Comparison of ENCODE assay signal across 36 cellular contexts in the genomic region with DNA sequence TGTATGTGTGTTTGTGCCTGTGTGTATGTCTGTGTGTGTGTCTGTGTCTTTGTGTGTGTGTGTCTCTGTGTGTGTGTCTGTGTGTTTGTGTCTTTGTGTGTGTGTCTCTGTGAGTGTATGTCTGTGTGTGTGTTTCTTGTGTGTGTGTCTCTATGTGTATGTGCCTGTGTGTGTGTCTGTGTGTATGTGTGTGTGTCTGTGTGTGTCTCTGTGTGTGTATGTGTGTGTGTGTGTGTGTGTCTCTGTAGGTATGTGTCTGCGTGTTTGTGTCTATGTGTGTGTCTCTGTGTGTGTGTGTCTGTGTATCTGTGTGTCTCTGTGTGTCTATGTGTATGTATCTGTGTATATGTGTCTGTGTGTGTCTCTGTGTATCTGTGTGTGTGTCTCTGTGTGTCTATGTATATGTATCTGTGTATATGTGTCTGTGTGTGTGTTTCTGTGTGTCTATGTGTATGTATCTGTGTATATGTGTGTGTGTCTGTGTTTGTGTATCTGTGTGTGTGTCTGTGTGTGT.
"Had no signal": no experiment of that assay in that cellular context is flagged by ENCODE, and none has a peak within 500 bp of the region (broad histone marks: within the 10 kb centered on the region; RNA-seq: fewer than 3 reads in every experiment).

No MANE protein-coding gene starts in this region.

- H3K4me1 ChIP-seq: ascending aorta, body of pancreas, breast epithelium, Peyer's patch had no signal

- H3K9me3 ChIP-seq: ascending aorta, body of pancreas, breast epithelium, Peyer's patch had no signal

- H3K4me1 Mint-ChIP-seq: activated CD4-positive, alpha-beta memory T cell treated with anti-CD3 and anti-CD28 coated beads, Interleukin-2, amount 10 ng/mL, durations not matched to agents 7 days and 5 days; activated CD8-positive, alpha-beta memory T cell treated with anti-CD3 and anti-CD28 coated beads, Interleukin-2, amount 10 ng/mL, durations not matched to agents 7 days and 5 days; activated naive CD4-positive, alpha-beta T cell treated with anti-CD3 and anti-CD28 coated beads, Interleukin-2, amount 50 U/mL, for 24 hours; activated naive CD8-positive, alpha-beta T cell treated with anti-CD3 and anti-CD28 coated beads, Interleukin-2, amount 10 ng/mL, durations not matched to agents 7 days and 5 days had no signal

- H3K27me3 ChIP-seq: ascending aorta, body of pancreas, breast epithelium, Peyer's patch had no signal

- H3K27me3 Mint-ChIP-seq: activated CD8-positive, alpha-beta memory T cell treated with anti-CD3 and anti-CD28 coated beads, Interleukin-2, amount 10 ng/mL, durations not matched to agents 7 days and 5 days; activated naive CD4-positive, alpha-beta T cell treated with anti-CD3 and anti-CD28 coated beads, Interleukin-2, amount 50 U/mL, for 24 hours; activated naive CD8-positive, alpha-beta T cell treated with anti-CD3 and anti-CD28 coated beads, Interleukin-2, amount 10 ng/mL, durations not matched to agents 7 days and 5 days had no signal

- H3K27ac ChIP-seq: ascending aorta, body of pancreas, breast epithelium, Peyer's patch, VCaP had no signal

- H3K36me3 Mint-ChIP-seq: activated CD8-positive, alpha-beta memory T cell treated with anti-CD3 and anti-CD28 coated beads, Interleukin-2, amount 10 ng/mL, durations not matched to agents 7 days and 5 days; activated naive CD4-positive, alpha-beta T cell treated with anti-CD3 and anti-CD28 coated beads, Interleukin-2, amount 50 U/mL, for 24 hours; activated naive CD8-positive, alpha-beta T cell treated with anti-CD3 and anti-CD28 coated beads, Interleukin-2, amount 10 ng/mL, durations not matched to agents 7 days and 5 days had no signal

- H3K4me3 Mint-ChIP-seq: activated CD4-positive, alpha-beta memory T cell treated with anti-CD3 and anti-CD28 coated beads, Interleukin-2, amount 10 ng/mL, durations not matched to agents 7 days and 5 days; activated CD8-positive, alpha-beta memory T cell treated with anti-CD3 and anti-CD28 coated beads, Interleukin-2, amount 10 ng/mL, durations not matched to agents 7 days and 5 days; activated naive CD4-positive, alpha-beta T cell treated with anti-CD3 and anti-CD28 coated beads, Interleukin-2, amount 50 U/mL, for 24 hours; activated naive CD8-positive, alpha-beta T cell treated with anti-CD3 and anti-CD28 coated beads, Interleukin-2, amount 10 ng/mL, durations not matched to agents 7 days and 5 days had no signal

- ATAC-seq: activated CD8-positive, alpha-beta memory T cell treated with anti-CD3 and anti-CD28 coated beads, Interleukin-2, amount 10 ng/mL, durations not matched to agents 7 days and 5 days; body of pancreas; PC-3 had no signal

- H3K27ac Mint-ChIP-seq: activated CD4-positive, alpha-beta memory T cell treated with anti-CD3 and anti-CD28 coated beads, Interleukin-2, amount 10 ng/mL, durations not matched to agents 7 days and 5 days; activated CD8-positive, alpha-beta memory T cell treated with anti-CD3 and anti-CD28 coated beads, Interleukin-2, amount 10 ng/mL, durations not matched to agents 7 days and 5 days; activated naive CD4-positive, alpha-beta T cell treated with anti-CD3 and anti-CD28 coated beads, Interleukin-2, amount 50 U/mL, for 24 hours; activated naive CD8-positive, alpha-beta T cell treated with anti-CD3 and anti-CD28 coated beads, Interleukin-2, amount 10 ng/mL, durations not matched to agents 7 days and 5 days; activated T-helper 2 cell treated with anti-CD3 and anti-CD28 coated beads, Interferon-gamma antibody, Interleukin-2, Interleukin-4, amounts not matched to agents 10 μg/mL and 5 μg/mL and 100 μg/mL, durations not matched to agents 14 hours and 24 hours and 36 hours had no signal

- H3K4me3 ChIP-seq: ascending aorta, body of pancreas, breast epithelium, Peyer's patch had no signal

- H3K9me3 Mint-ChIP-seq: activated CD4-positive, alpha-beta memory T cell treated with anti-CD3 and anti-CD28 coated beads, Interleukin-2, amount 10 ng/mL, durations not matched to agents 7 days and 5 days; activated naive CD4-positive, alpha-beta T cell treated with anti-CD3 and anti-CD28 coated beads, Interleukin-2, amount 50 U/mL, for 24 hours; activated naive CD8-positive, alpha-beta T cell treated with anti-CD3 and anti-CD28 coated beads, Interleukin-2, amount 10 ng/mL, durations not matched to agents 7 days and 5 days; activated T-helper 2 cell treated with anti-CD3 and anti-CD28 coated beads, Interferon-gamma antibody, Interleukin-2, Interleukin-4, amounts not matched to agents 10 μg/mL and 5 μg/mL and 100 μg/mL, durations not matched to agents 14 hours and 24 hours and 36 hours had no signal

- H3K36me3 ChIP-seq: ascending aorta, breast epithelium had no signal

- DNase-seq: activated CD4-positive, alpha-beta memory T cell treated with anti-CD3 and anti-CD28 coated beads, Interleukin-2, amount 10 ng/mL, durations not matched to agents 7 days and 5 days; activated CD4-positive, alpha-beta T cell treated with anti-CD3 and anti-CD28 coated beads for 1 hour; activated CD4-positive, alpha-beta T cell treated with anti-CD3 and anti-CD28 coated beads for 48 hours; activated CD4-positive, CD25-positive, alpha-beta regulatory T cell; activated CD8-positive, alpha-beta memory T cell treated with anti-CD3 and anti-CD28 coated beads for 24 hours; activated CD8-positive, alpha-beta memory T cell treated with anti-CD3 and anti-CD28 coated beads, Interleukin-2, amount 10 ng/mL, durations not matched to agents 7 days and 5 days; activated gamma-delta T cell; activated naive CD4-positive, alpha-beta T cell treated with Interleukin-2 at 50 U/mL for 16 hours; activated naive CD8-positive, alpha-beta T cell treated with anti-CD3 and anti-CD28 coated beads, Interleukin-2, amount 10 ng/mL, durations not matched to agents 7 days and 5 days; activated T-cell treated with anti-CD3 and anti-CD28 coated beads, Interleukin-2, amount 50 U/mL, for 1 hour; amygdala; body of pancreas; caudate nucleus; cerebellar nuclear complex; Karpas-422; NCI-H1105; NCI-H1417 treated with DMSO at 0.1 percent for 48 hours; NCI-H187 treated with DMSO at 0.1 percent for 48 hours; NCI-H2081; NCI-H2171 treated with DMSO at 0.1 percent for 48 hours; NCI-H2227 treated with DMSO at 0.1 percent for 48 hours; NCI-H446; NCI-H510A treated with DMSO at 0.1 percent for 48 hours; NCI-H69; PC-3; Peyer's patch; RPMI8226; SW 1271; T-helper 1 cell; T-helper 2 cell; T-helper 9 cell had no signal
